In genomic region chr10:68333058-68333395, GRCh38 we compare ENCODE assay signal across 8 cellular contexts. TPM values are rescaled to one million over a fixed set of nuclear protein-coding genes. Genes with fewer than 3 reads are reported as not detected.
DNase-seq lines count a peak whose midpoint lies in the region; ATAC-seq and TF ChIP-seq lines count a peak whose summit lies in the region.

No MANE protein-coding gene starts in this region.

- peak overlapping the region; percentile 73 for H3K4me3 ChIP-seq in GM23338
- H3K4me3 ChIP-seq in skin epidermis, result peak overlapping the region; percentile 70 to 98 (median 90)

- H3K4me1 Mint-ChIP-seq in GM23338 (peaks cover 53% of the 10 kb centered on the region), WTC11 (peaks cover 53% of the 10 kb centered on the region), glutamatergic neuron (ENCODE audit: low read depth, unreplicated experiment) (peaks cover 45% of the 10 kb centered on the region)

- no peak for ATAC-seq in GM23338
- no peak for ATAC-seq in WTC11
- no peak for ATAC-seq in HG03442 (IDR thresholded peaks at IDR 0.05; ENCODE audit: unreplicated experiment)

- H3K4me3 Mint-ChIP-seq in GM23338 (peak overlapping the region; percentile 99), WTC11 (peak overlapping the region; percentile 99), glutamatergic neuron (ENCODE audit: unreplicated experiment) (peak overlapping the region; percentile 96)

- peak overlapping the region; percentile 80 for H3K4me2 ChIP-seq in GM23338

- H3K36me3 Mint-ChIP-seq in GM23338 (ENCODE audit: low read depth) (peaks cover 58% of the 10 kb centered on the region), WTC11 (peaks cover 38% of the 10 kb centered on the region), glutamatergic neuron (ENCODE audit: unreplicated experiment) (peaks cover 5% of the 10 kb centered on the region)

- peaks cover 8% of the 10 kb centered on the region; the same call in 1 of the 2 replicates for H3K36me3 ChIP-seq in GM23338 (ENCODE audit: insufficient read depth)

- CTCF ChIA-PET in WTC11 (lab: Charles Lee), result interaction anchor here (1.8 to 2.1 kb wide), 2 partner anchors 16 to 120 kb away, joined by 10 to 16 read pairs; no protein-coding TSS in a partner anchor

- DNase-seq in GM23338 (ENCODE audit: low spot score) (no peak), WTC11 (ENCODE audit: low spot score) (no peak), glutamatergic neuron (no peak), LoVo (ENCODE audit: low spot score) (no peak), NCI-H748 (lab: John Stamatoyannopoulos, UW; ENCODE audit: unreplicated experiment) (no peak), DMS79 treated with DMSO at 0.1 percent for 48 hours (lab: John Stamatoyannopoulos, UW) (no peak)

- POLR2A ChIA-PET in WTC11 (lab: Charles Lee), result interaction anchor here (0.7 to 4.6 kb wide), 7 partner anchors 12 to 545 kb away, joined by 3 to 42 read pairs (median 7); partner anchors contain the start of gene ATOH7

- no peaks in the 10 kb centered on the region for H3K9me2 ChIP-seq in GM23338 (ENCODE audit: insufficient read depth)

- no peaks in the 10 kb centered on the region for H3K27me3 ChIP-seq in GM23338 (ENCODE audit: insufficient read depth)

- TF ChIP-seq CTCF in GM23338 (conservative IDR thresholded peaks at IDR 0.05; ENCODE audit: low read depth in 2 of 2), result no peak
- TF ChIP-seq CTCF in WTC11 (IDR thresholded peaks at IDR 0.05), result no peak
- TF ChIP-seq CTCF in glutamatergic neuron (IDR thresholded peaks at IDR 0.05; ENCODE audit: partially characterized antibody, unreplicated experiment), result no peak

- H4K20me1 ChIP-seq in GM23338 (replicated peaks; ENCODE audit: insufficient read depth), result peaks cover 44% of the 10 kb centered on the region

- no peaks in the 10 kb centered on the region for H3F3A ChIP-seq in GM23338 (replicated peaks; ENCODE audit: low read depth)

- peak overlapping the region; percentile 98 for H3K27ac ChIP-seq in GM23338 (ENCODE audit: low read depth)
- H3K27ac ChIP-seq in skin epidermis, result peak overlapping the region; percentile 94 to 100 (median 99)

- H3K4me1 ChIP-seq in GM23338 (ENCODE audit: insufficient read depth), result peaks cover 32% of the 10 kb centered on the region

- peaks cover 28% of the 10 kb centered on the region for H3K27me3 Mint-ChIP-seq in GM23338 (ENCODE audit: insufficient read depth, low read depth, poor library complexity)
- H3K27me3 Mint-ChIP-seq in WTC11 (ENCODE audit: low read depth), result no peaks in the 10 kb centered on the region; the same call in 1 of the 2 replicates
- H3K27me3 Mint-ChIP-seq in glutamatergic neuron (ENCODE audit: unreplicated experiment), result peaks cover 20% of the 10 kb centered on the region

- H3K79me2 ChIP-seq in GM23338 (replicated peaks; ENCODE audit: insufficient read depth), result peaks cover 58% of the 10 kb centered on the region

- H2AFZ ChIP-seq in GM23338, result no peak overlapping the region

- H3K9me3 Mint-ChIP-seq in GM23338 (peaks cover 4% of the 10 kb centered on the region; the same call in 2 of the 3 replicates), WTC11 (no peaks in the 10 kb centered on the region), glutamatergic neuron (ENCODE audit: unreplicated experiment) (peaks cover 16% of the 10 kb centered on the region)

- peak overlapping the region; percentile 100 for H3K27ac Mint-ChIP-seq in GM23338
- peak overlapping the region; percentile 99 for H3K27ac Mint-ChIP-seq in WTC11
- peak overlapping the region; percentile 100 for H3K27ac Mint-ChIP-seq in glutamatergic neuron (ENCODE audit: unreplicated experiment)

TF ChIP-seq in GM23338, 12 proteins besides CTCF, POLR2A, EP300 and RAD21 (continues in another document):
- no peak for TF ChIP-seq STAT1 (IDR thresholded peaks at IDR 0.05; ENCODE audit: unreplicated experiment)
- TF ChIP-seq CREB1 (CRISPR knock-in tag; IDR thresholded peaks at IDR 0.05; ENCODE audit: low read depth), result no peak
- TF ChIP-seq ETS1 (IDR thresholded peaks at IDR 0.05), result no peak

TF ChIP-seq in WTC11, 78 proteins besides CTCF, POLR2A, EP300 and RAD21:
- TF ChIP-seq ZNF416 (CRISPR knock-in tag; IDR thresholded peaks at IDR 0.05), result no peak
- TF ChIP-seq, protein P1, sequence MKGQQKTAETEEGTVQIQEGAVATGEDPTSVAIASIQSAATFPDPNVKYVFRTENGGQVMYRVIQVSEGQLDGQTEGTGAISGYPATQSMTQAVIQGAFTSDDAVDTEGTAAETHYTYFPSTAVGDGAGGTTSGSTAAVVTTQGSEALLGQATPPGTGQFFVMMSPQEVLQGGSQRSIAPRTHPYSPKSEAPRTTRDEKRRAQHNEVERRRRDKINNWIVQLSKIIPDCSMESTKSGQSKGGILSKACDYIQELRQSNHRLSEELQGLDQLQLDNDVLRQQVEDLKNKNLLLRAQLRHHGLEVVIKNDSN (CRISPR knock-in tag; IDR thresholded peaks at IDR 0.05), result no peak
- TF ChIP-seq NR2C2 (CRISPR knock-in tag; IDR thresholded peaks at IDR 0.05), result no peak
- no peak for TF ChIP-seq ATF3 (CRISPR knock-in tag; conservative IDR thresholded peaks at IDR 0.05)
- TF ChIP-seq, protein P2, sequence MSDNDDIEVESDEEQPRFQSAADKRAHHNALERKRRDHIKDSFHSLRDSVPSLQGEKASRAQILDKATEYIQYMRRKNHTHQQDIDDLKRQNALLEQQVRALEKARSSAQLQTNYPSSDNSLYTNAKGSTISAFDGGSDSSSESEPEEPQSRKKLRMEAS (CRISPR knock-in tag; IDR thresholded peaks at IDR 0.05), result no peak
- TF ChIP-seq RORB (CRISPR knock-in tag; IDR thresholded peaks at IDR 0.05), result no peak
- TF ChIP-seq FOXK1 (CRISPR knock-in tag; IDR thresholded peaks at IDR 0.05), result no peak
- no peak for TF ChIP-seq ZNF232 (CRISPR knock-in tag; IDR thresholded peaks at IDR 0.05)
- TF ChIP-seq ZBTB21 (CRISPR knock-in tag; IDR thresholded peaks at IDR 0.05; ENCODE audit: borderline replicate concordance), result no peak
- no peak for TF ChIP-seq ZNF317 (CRISPR knock-in tag; IDR thresholded peaks at IDR 0.05; ENCODE audit: borderline replicate concordance, low read depth)
- no peak for TF ChIP-seq JAZF1 (CRISPR knock-in tag; IDR thresholded peaks at IDR 0.05)
- TF ChIP-seq, protein P3, sequence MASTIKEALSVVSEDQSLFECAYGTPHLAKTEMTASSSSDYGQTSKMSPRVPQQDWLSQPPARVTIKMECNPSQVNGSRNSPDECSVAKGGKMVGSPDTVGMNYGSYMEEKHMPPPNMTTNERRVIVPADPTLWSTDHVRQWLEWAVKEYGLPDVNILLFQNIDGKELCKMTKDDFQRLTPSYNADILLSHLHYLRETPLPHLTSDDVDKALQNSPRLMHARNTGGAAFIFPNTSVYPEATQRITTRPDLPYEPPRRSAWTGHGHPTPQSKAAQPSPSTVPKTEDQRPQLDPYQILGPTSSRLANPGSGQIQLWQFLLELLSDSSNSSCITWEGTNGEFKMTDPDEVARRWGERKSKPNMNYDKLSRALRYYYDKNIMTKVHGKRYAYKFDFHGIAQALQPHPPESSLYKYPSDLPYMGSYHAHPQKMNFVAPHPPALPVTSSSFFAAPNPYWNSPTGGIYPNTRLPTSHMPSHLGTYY (CRISPR knock-in tag; IDR thresholded peaks at IDR 0.05), result no peak
- no peak for TF ChIP-seq JUN (CRISPR knock-in tag; IDR thresholded peaks at IDR 0.05)
- TF ChIP-seq, protein P4, sequence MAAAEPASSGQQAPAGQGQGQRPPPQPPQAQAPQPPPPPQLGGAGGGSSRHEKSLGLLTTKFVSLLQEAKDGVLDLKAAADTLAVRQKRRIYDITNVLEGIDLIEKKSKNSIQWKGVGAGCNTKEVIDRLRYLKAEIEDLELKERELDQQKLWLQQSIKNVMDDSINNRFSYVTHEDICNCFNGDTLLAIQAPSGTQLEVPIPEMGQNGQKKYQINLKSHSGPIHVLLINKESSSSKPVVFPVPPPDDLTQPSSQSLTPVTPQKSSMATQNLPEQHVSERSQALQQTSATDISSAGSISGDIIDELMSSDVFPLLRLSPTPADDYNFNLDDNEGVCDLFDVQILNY (CRISPR knock-in tag; IDR thresholded peaks at IDR 0.05), result no peak

RNA-seq across cellular contexts. Expression of gene PBLD, which starts 0.3 kb away (rescaled TPM):
- 0.90 and 1.2 TPM in 2 replicates for total RNA-seq in GM23338 (2014; rRNA removed; shearing (Covaris generic))
- polyA plus RNA-seq in GM23338 (2016; fragmentation: Nextera tagmentation; extraction: Ambion mirVana), result 1.1 and 1.5 TPM in 2 replicates
- 2.4 to 2.7 TPM (median 2.6 TPM) in 3 replicates for total RNA-seq in WTC11 (2021)
- 10.3 TPM for total RNA-seq in glutamatergic neuron (ENCODE audit: unreplicated experiment)

RNA-seq across cellular contexts. Expression of gene HNRNPH3, which starts 1.2 kb away (rescaled TPM):
- 87.2 and 87.4 TPM in 2 replicates for total RNA-seq in GM23338 (2014; rRNA removed; shearing (Covaris generic))
- 324 and 367 TPM in 2 replicates for polyA plus RNA-seq in GM23338 (2016; fragmentation: Nextera tagmentation; extraction: Ambion mirVana)
- 220 to 226 TPM (median 223 TPM) in 3 replicates for total RNA-seq in WTC11 (2021)
- total RNA-seq in glutamatergic neuron (ENCODE audit: unreplicated experiment), result 194 TPM
